Comparison of ENCODE assay signal across 10 cellular contexts in the genomic region with DNA sequence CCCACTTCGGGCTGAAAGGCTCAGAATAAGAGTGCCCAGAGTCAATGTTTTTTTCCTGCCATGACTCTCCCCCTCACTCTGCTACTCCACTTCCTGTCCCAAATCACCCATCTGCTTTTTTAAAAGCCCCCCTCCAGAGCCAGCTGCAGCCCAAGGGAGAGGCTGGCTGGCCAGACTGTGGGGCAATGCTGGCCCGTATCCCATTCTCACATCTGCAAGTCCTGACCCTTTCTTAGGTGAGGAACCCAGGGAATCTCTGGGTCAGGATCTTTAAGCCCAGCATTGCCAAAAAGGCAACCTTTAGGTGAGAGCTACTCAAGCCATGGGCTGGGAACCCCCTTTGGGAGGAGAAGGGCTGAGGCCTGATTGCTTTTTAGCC. TPM values are rescaled to one million over a fixed set of nuclear protein-coding genes. Genes with fewer than 3 reads are reported as not detected.
DNase-seq lines count a peak whose midpoint lies in the region; ATAC-seq and TF ChIP-seq lines count a peak whose summit lies in the region.
"Had no signal": no experiment of that assay in that cellular context is flagged by ENCODE, and none has a peak within 500 bp of the region (broad histone marks: within the 10 kb centered on the region; RNA-seq: fewer than 3 reads in every experiment).

No MANE protein-coding gene starts in this region.

- H3K9me3 Mint-ChIP-seq in GM23338 (no peaks in the 10 kb centered on the region), Calu3 (ENCODE audit: low read depth, unreplicated experiment) (no peaks in the 10 kb centered on the region)

- H3K27me3 Mint-ChIP-seq in GM23338 (ENCODE audit: insufficient read depth, low read depth, poor library complexity), result peaks cover 58% of the 10 kb centered on the region
- H3K27me3 Mint-ChIP-seq in T-helper 17 cell, result peaks cover 6% of the 10 kb centered on the region
- H3K27me3 Mint-ChIP-seq in Calu3 (ENCODE audit: unreplicated experiment), result peaks cover 51% of the 10 kb centered on the region

- intact Hi-C loops in gastrocnemius medialis (cut with DNase I; ENCODE audit: low total_unique reads), result no loop called here
- intact Hi-C loops in Calu3 (cut with micrococcal nuclease; ENCODE audit: unreplicated experiment), result loop anchor here (5.0 kb wide), 1 partner anchor 283 kb away; no protein-coding TSS in a partner anchor

- H2AFZ ChIP-seq in GM23338, result peak overlapping the region; percentile 93; the same call in 1 of the 2 replicates

- H3K9me3 ChIP-seq in T-helper 17 cell (ENCODE audit: control insufficient read depth, low read length, poor library complexity, severe bottlenecking) (no peaks in the 10 kb centered on the region), gastrocnemius medialis (no peaks in the 10 kb centered on the region)

- peak overlapping the region; percentile 98; the same call in 1 of the 2 replicates for H3K4me2 ChIP-seq in GM23338
- H3K4me2 ChIP-seq: KMS-11 had no signal

- H3K9me2 ChIP-seq in GM23338 (ENCODE audit: insufficient read depth), result no peaks in the 10 kb centered on the region

- H3K36me3 Mint-ChIP-seq in GM23338 (ENCODE audit: low read depth), result no peaks in the 10 kb centered on the region
- H3K36me3 Mint-ChIP-seq in T-helper 17 cell (ENCODE audit: low read depth), result peaks cover 8% of the 10 kb centered on the region
- peaks cover 16% of the 10 kb centered on the region for H3K36me3 Mint-ChIP-seq in Calu3 (ENCODE audit: insufficient read depth, unreplicated experiment)

- peaks cover 11% of the 10 kb centered on the region for H3K79me2 ChIP-seq in GM23338 (replicated peaks; ENCODE audit: insufficient read depth)

- no TSS peak for BruUV-seq in Calu3 (replicated peaks; lab: Mats Ljungman, UMichigan)

- H3K4me1 ChIP-seq in GM23338 (ENCODE audit: insufficient read depth) (peaks cover 32% of the 10 kb centered on the region), foreskin keratinocyte (peaks cover 29% of the 10 kb centered on the region), gastrocnemius medialis (peaks cover 12 to 32% of the 10 kb centered on the region in 2 donors)

- no peak for TF ChIP-seq POLR2A in gastrocnemius medialis (IDR thresholded peaks at IDR 0.05)

- in situ Hi-C loops in gastrocnemius medialis (cut with MboI; ENCODE audit: low sequenced_read_pairs in 4 of 4), result no loop called here

- H3K27ac ChIP-seq in GM23338 (ENCODE audit: low read depth) (no peak overlapping the region), foreskin keratinocyte (peak overlapping the region; percentile 7), gastrocnemius medialis (peak overlapping the region; percentile 79 to 97 (median 88))
- H3K27ac ChIP-seq: KMS-11 had no signal

- 0 out of 2 replicates have a peak overlapping the region, but pooled peaks have one; percentile 32 for H3K4me3 ChIP-seq in GM23338
- peak overlapping the region in 2 of 4 donors; percentile 87 to 98 for H3K4me3 ChIP-seq in gastrocnemius medialis

- H4K20me1 ChIP-seq in GM23338 (replicated peaks; ENCODE audit: insufficient read depth), result no peaks in the 10 kb centered on the region

- H3K36me3 ChIP-seq in GM23338 (ENCODE audit: insufficient read depth) (no peaks in the 10 kb centered on the region), gastrocnemius medialis (no peaks in the 10 kb centered on the region)

- no peaks in the 10 kb centered on the region for H3F3A ChIP-seq in GM23338 (replicated peaks; ENCODE audit: low read depth)

- peak; percentile 3; the same call in 1 of the 3 replicates for ATAC-seq in GM23338
- ATAC-seq in T-helper 17 cell, result no peak
- ATAC-seq in foreskin keratinocyte, result no peak
- peak; percentile 22 to 25 for ATAC-seq in gastrocnemius medialis
- no peak for ATAC-seq in GM18867 (IDR thresholded peaks at IDR 0.05; ENCODE audit: unreplicated experiment)

- H3K27ac Mint-ChIP-seq in GM23338 (peak overlapping the region; percentile 76; the same call in 1 of the 2 replicates), T-helper 17 cell (peak overlapping the region; percentile 100), Calu3 (ENCODE audit: unreplicated experiment) (no peak overlapping the region)

- peaks cover 56% of the 10 kb centered on the region for H3K27me3 ChIP-seq in GM23338 (ENCODE audit: insufficient read depth)
- H3K27me3 ChIP-seq in foreskin keratinocyte, result no peaks in the 10 kb centered on the region
- H3K27me3 ChIP-seq in gastrocnemius medialis, result peaks cover 0 to 5% (median 0%) of the 10 kb centered on the region in 3 donors

- H3K4me3 Mint-ChIP-seq in GM23338 (peak overlapping the region; percentile 47; the same call in 2 of the 3 replicates), T-helper 17 cell (peak overlapping the region; percentile 75), Calu3 (ENCODE audit: low read depth, unreplicated experiment) (no peak overlapping the region)

- TF ChIP-seq CTCF in GM23338 (conservative IDR thresholded peaks at IDR 0.05; ENCODE audit: low read depth in 2 of 2) (no peak), foreskin keratinocyte (conservative IDR thresholded peaks at IDR 0.05) (no peak), gastrocnemius medialis (IDR thresholded peaks at IDR 0.05 in 4 of 5, conservative IDR thresholded peaks at IDR 0.05 in 1 of 5) (no peak), Calu3 (IDR thresholded peaks at IDR 0.05; ENCODE audit: unreplicated experiment) (no peak)

- H3K4me1 Mint-ChIP-seq in GM23338, result peaks cover 46% of the 10 kb centered on the region
- H3K4me1 Mint-ChIP-seq in T-helper 17 cell, result peaks cover 50% of the 10 kb centered on the region
- peaks cover 33% of the 10 kb centered on the region for H3K4me1 Mint-ChIP-seq in Calu3 (ENCODE audit: low read depth, unreplicated experiment)

- DNase-seq in GM23338 (ENCODE audit: low spot score), result no peak
- DNase-seq in T-helper 17 cell, result no peak
- no peak for DNase-seq in foreskin keratinocyte
- peak; percentile 56 to 79 for DNase-seq in gastrocnemius medialis
- DNase-seq in Calu3, result no peak
- DNase-seq in pons (ENCODE audit: low spot score), result no peak
- no peak for DNase-seq in NCI-H2196 treated with DMSO at 0.1 percent for 48 hours (lab: John Stamatoyannopoulos, UW; ENCODE audit: unreplicated experiment)

- CTCF ChIA-PET in Calu3 (lab: Charles Lee), result no interaction called here

TF ChIP-seq in GM23338, 12 proteins besides CTCF, POLR2A, EP300 and RAD21 (continues in another document):
- TF ChIP-seq ETS1 (IDR thresholded peaks at IDR 0.05), result no peak
- no peak for TF ChIP-seq POLR2AphosphoS5 (IDR thresholded peaks at IDR 0.05; ENCODE audit: low read depth)

RNA-seq across cellular contexts. Expression of gene ITGA5, which starts 1.7 kb away (rescaled TPM):
- 23.7 and 24.2 TPM in 2 replicates for total RNA-seq in GM23338 (2014; rRNA removed; shearing (Covaris generic))
- polyA plus RNA-seq in GM23338 (2016; fragmentation: Nextera tagmentation; extraction: Ambion mirVana) (5.9 and 7.3 TPM in 2 replicates), foreskin keratinocyte (77.3 and 104 TPM in 2 replicates)
- total RNA-seq in T-helper 17 cell (10 to 100 TPM; 61.6 to 71.4 TPM), foreskin keratinocyte (111 and 175 TPM in 2 replicates), gastrocnemius medialis (10 to 100 TPM; 26.5 to 34.1 (median 30.9) TPM), Calu3 (2022) (8.0 and 9.5 TPM in 2 replicates)

RNA-seq across cellular contexts. Expression of gene ZNF385A, which starts 36.2 kb away (rescaled TPM):
- 10.9 and 22.3 TPM in 2 replicates for total RNA-seq in GM23338 (2014; rRNA removed; shearing (Covaris generic))
- polyA plus RNA-seq in GM23338 (2016; fragmentation: Nextera tagmentation; extraction: Ambion mirVana) (19.6 and 21.7 TPM in 2 replicates), foreskin keratinocyte (77.1 and 81.3 TPM in 2 replicates)
- total RNA-seq in T-helper 17 cell (1 to 10 TPM; 3.4 to 5.7 TPM), foreskin keratinocyte (29.8 and 31.9 TPM in 2 replicates), gastrocnemius medialis (10 to 100 TPM in 3 of 4 donors, 1 to 10 TPM in 1; 3.3 to 21.0 (median 18.3) TPM), Calu3 (2022) (9.1 and 9.5 TPM in 2 replicates)

RNA-seq across cellular contexts. Expression of gene GTSF1, which starts 52.6 kb away (rescaled TPM):
- total RNA-seq in GM23338 (2014; rRNA removed; shearing (Covaris generic)), result not detected in 2 replicates
- polyA plus RNA-seq in GM23338 (2016; fragmentation: Nextera tagmentation; extraction: Ambion mirVana), result 1.3 and 2.3 TPM in 2 replicates
- 1 to 10 TPM; 3.7 to 3.9 TPM for total RNA-seq in T-helper 17 cell
- total RNA-seq in foreskin keratinocyte, result not detected in 2 replicates
- not detected in 2 replicates for polyA plus RNA-seq in foreskin keratinocyte
- not detected for total RNA-seq in gastrocnemius medialis
- 85.7 and 94.5 TPM in 2 replicates for total RNA-seq in Calu3 (2022)
- total RNA-seq: SK-MEL-5 had no signal

RNA-seq across cellular contexts. Expression of gene GPR84, which starts 56.5 kb away (rescaled TPM):
- not detected in 2 replicates for total RNA-seq in GM23338 (2014; rRNA removed; shearing (Covaris generic))
- polyA plus RNA-seq in GM23338 (2016; fragmentation: Nextera tagmentation; extraction: Ambion mirVana), result not detected in 2 replicates
- under 1 TPM; 0.57 to 0.99 TPM for total RNA-seq in T-helper 17 cell
- 0.07 and 0.10 TPM in 2 replicates for total RNA-seq in foreskin keratinocyte
- polyA plus RNA-seq in foreskin keratinocyte, result 0.07 TPM in 2 replicates
- under 1 TPM in 2 of 4 donors, not detected in 2; 0.49 to 0.51 TPM for total RNA-seq in gastrocnemius medialis
- not detected in 2 replicates for total RNA-seq in Calu3 (2022)
- total RNA-seq: SK-MEL-5 had no signal

Comparison
In these comparisons a context has a peak if more than half of its experiments do, and no peak if none do; other contexts are left out.
1. ATAC-seq: peak in GM23338 (single experiment) and gastrocnemius medialis (2 of 2); none in T-helper 17 cell (single experiment), foreskin keratinocyte (single experiment) and GM18867 (single experiment).
2. DNase-seq: peak in gastrocnemius medialis (2 of 2); none in GM23338 (single experiment), T-helper 17 cell (0 of 3), foreskin keratinocyte (0 of 2), Calu3 (single experiment), pons (single experiment) and NCI-H2196 treated with DMSO at 0.1 percent for 48 hours (single experiment).
3. RNA of gene GTSF1, which starts 52.6 kb away (total RNA-seq): 85.7 to 94.5 TPM in Calu3; 3.7 to 3.9 TPM in T-helper 17 cell, not detected in GM23338, not detected in foreskin keratinocyte and not detected in gastrocnemius medialis; every median in the first group is over 10 times any median in the second.